In genomic region chr16:50334106-50334975, GRCh38 we compare ENCODE assay signal across 14 cellular contexts. TPM values are rescaled to one million over a fixed set of nuclear protein-coding genes. Genes with fewer than 3 reads are reported as not detected.
DNase-seq lines count a peak whose midpoint lies in the region; ATAC-seq and TF ChIP-seq lines count a peak whose summit lies in the region.
"Had no signal": no experiment of that assay in that cellular context is flagged by ENCODE, and none has a peak within 500 bp of the region (broad histone marks: within the 10 kb centered on the region; RNA-seq: fewer than 3 reads in every experiment).

No MANE protein-coding gene starts in this region.

- no peak for TF ChIP-seq POLR2A in erythroblast (IDR thresholded peaks at IDR 0.05; ENCODE audit: low read length)

- peak overlapping the region; percentile 90 for H3K27ac ChIP-seq in CD4-positive, CD25-positive, alpha-beta regulatory T cell (ENCODE audit: insufficient read depth, low read length, poor library complexity, severe bottlenecking)
- H3K27ac ChIP-seq: body of pancreas, prostate gland, WERI-Rb-1 had no signal

- H3K27ac Mint-ChIP-seq in CD4-positive, CD25-positive, alpha-beta regulatory T cell, result peak overlapping the region; percentile 89 to 94 (median 93)
- peak overlapping the region; percentile 84 for H3K27ac Mint-ChIP-seq in central memory CD8-positive, alpha-beta T cell (ENCODE audit: low read depth)
- H3K27ac Mint-ChIP-seq in nephron progenitor cell (peak overlapping the region; percentile 23), endothelial cell (ENCODE audit: unreplicated experiment) (no peak overlapping the region)

- no peaks in the 10 kb centered on the region for H3K27me3 Mint-ChIP-seq in CD4-positive, CD25-positive, alpha-beta regulatory T cell
- H3K27me3 Mint-ChIP-seq in central memory CD8-positive, alpha-beta T cell, result no peaks in the 10 kb centered on the region
- H3K27me3 Mint-ChIP-seq in nephron progenitor cell (ENCODE audit: low read depth, poor library complexity) (no peaks in the 10 kb centered on the region), endothelial cell (ENCODE audit: unreplicated experiment) (no peaks in the 10 kb centered on the region)

- H3K4me1 ChIP-seq in CD4-positive, CD25-positive, alpha-beta regulatory T cell (ENCODE audit: control insufficient read depth, insufficient read depth, low read length, poor library complexity, severe bottlenecking), result peaks cover 50% of the 10 kb centered on the region
- H3K4me1 ChIP-seq: body of pancreas, prostate gland had no signal

- H3K27me3 ChIP-seq in CD4-positive, CD25-positive, alpha-beta regulatory T cell (ENCODE audit: control insufficient read depth, insufficient read depth, low read length), result no peaks in the 10 kb centered on the region
- H3K27me3 ChIP-seq: body of pancreas had no signal

- no peak for ATAC-seq in CD4-positive, CD25-positive, alpha-beta regulatory T cell (ENCODE audit: low read depth in 2 of 2)
- ATAC-seq in central memory CD8-positive, alpha-beta T cell (replicated peaks; ENCODE audit: extremely low read depth, poor library complexity, severe bottlenecking), result no peak
- ATAC-seq in HG03135 (IDR thresholded peaks at IDR 0.05; ENCODE audit: unreplicated experiment), result no peak
- no peak for ATAC-seq in GM19455 (IDR thresholded peaks at IDR 0.05; ENCODE audit: unreplicated experiment)
- ATAC-seq: body of pancreas, HCT116 had no signal

- H3K9me3 ChIP-seq in CD4-positive, CD25-positive, alpha-beta regulatory T cell (ENCODE audit: control insufficient read depth in 2 of 2, low read length in 2 of 2), result no peaks in the 10 kb centered on the region
- H3K9me3 ChIP-seq: body of pancreas, prostate gland had no signal

- no peak for DNase-seq in CD4-positive, CD25-positive, alpha-beta regulatory T cell
- peak; percentile 56 for DNase-seq in LNCaP clone FGC (ENCODE audit: low read depth)
- DNase-seq in central memory CD8-positive, alpha-beta T cell (ENCODE audit: low spot score in 2 of 2), result no peak
- no peak for DNase-seq in nephron progenitor cell
- no peak for DNase-seq in erythroblast (lab: John Stamatoyannopoulos, UW)
- DNase-seq in endothelial cell (ENCODE audit: low spot score), result no peak
- DNase-seq: activated T-cell treated with anti-CD3 and anti-CD28 coated beads, Interleukin-2, amount 50 U/mL, for 1 hour; body of pancreas; foreskin fibroblast; WERI-Rb-1 had no signal

- H3K36me3 ChIP-seq in CD4-positive, CD25-positive, alpha-beta regulatory T cell (ENCODE audit: control insufficient read depth, insufficient read depth, low read length), result peaks cover 30% of the 10 kb centered on the region
- H3K36me3 ChIP-seq: prostate gland had no signal

- TF ChIP-seq CTCF in LNCaP clone FGC (IDR thresholded peaks at IDR 0.05; ENCODE audit: control insufficient read depth, extremely low read depth, insufficient read depth), result no peak
- no peak for TF ChIP-seq CTCF in nephron progenitor cell (IDR thresholded peaks at IDR 0.05)
- no peak for TF ChIP-seq CTCF in endothelial cell (IDR thresholded peaks at IDR 0.05; ENCODE audit: unreplicated experiment)

- H3K4me3 Mint-ChIP-seq in CD4-positive, CD25-positive, alpha-beta regulatory T cell, result peak overlapping the region in 1 of 4 donors; percentile 74
- no peak overlapping the region for H3K4me3 Mint-ChIP-seq in central memory CD8-positive, alpha-beta T cell
- H3K4me3 Mint-ChIP-seq in nephron progenitor cell (no peak overlapping the region), endothelial cell (ENCODE audit: unreplicated experiment) (no peak overlapping the region)

- H3K4me1 Mint-ChIP-seq in CD4-positive, CD25-positive, alpha-beta regulatory T cell, result peaks cover 39 to 64% (median 55%) of the 10 kb centered on the region in 4 donors
- H3K4me1 Mint-ChIP-seq in central memory CD8-positive, alpha-beta T cell, result peaks cover 28% of the 10 kb centered on the region
- peaks cover 6% of the 10 kb centered on the region for H3K4me1 Mint-ChIP-seq in nephron progenitor cell
- peaks cover 6% of the 10 kb centered on the region for H3K4me1 Mint-ChIP-seq in endothelial cell (ENCODE audit: unreplicated experiment)

- peaks cover 53% of the 10 kb centered on the region for H3K36me3 Mint-ChIP-seq in CD4-positive, CD25-positive, alpha-beta regulatory T cell
- peaks cover 36% of the 10 kb centered on the region for H3K36me3 Mint-ChIP-seq in central memory CD8-positive, alpha-beta T cell (ENCODE audit: insufficient read depth)
- H3K36me3 Mint-ChIP-seq in nephron progenitor cell (ENCODE audit: low read depth) (peaks cover 65% of the 10 kb centered on the region), endothelial cell (ENCODE audit: low read depth, unreplicated experiment) (peaks cover 21% of the 10 kb centered on the region)

- H3K4me3 ChIP-seq in CD4-positive, CD25-positive, alpha-beta regulatory T cell (ENCODE audit: low read depth, low read length), result no peak overlapping the region
- H3K4me3 ChIP-seq in LNCaP clone FGC (ENCODE audit: low read depth, low read length), result no peak overlapping the region
- H3K4me3 ChIP-seq: body of pancreas, prostate gland had no signal

- peaks cover 0 to 2% (median 0%) of the 10 kb centered on the region in 7 donors for H3K9me3 Mint-ChIP-seq in CD4-positive, CD25-positive, alpha-beta regulatory T cell
- H3K9me3 Mint-ChIP-seq in central memory CD8-positive, alpha-beta T cell, result no peaks in the 10 kb centered on the region
- H3K9me3 Mint-ChIP-seq in nephron progenitor cell (no peaks in the 10 kb centered on the region), endothelial cell (ENCODE audit: unreplicated experiment) (no peaks in the 10 kb centered on the region)

RNA-seq across cellular contexts. Expression of gene BRD7, which starts 34.4 kb away (rescaled TPM):
- 88.6 TPM for total RNA-seq in CD4-positive, CD25-positive, alpha-beta regulatory T cell
- polyA plus RNA-seq in CD4-positive, CD25-positive, alpha-beta regulatory T cell, result 10 to 100 TPM; 23.3 to 45.5 (median 32.1) TPM
- 112 TPM for total RNA-seq in endothelial cell (ENCODE audit: unreplicated experiment)
